1 cellular context compared by ENCODE assay signal in the genomic region with DNA sequence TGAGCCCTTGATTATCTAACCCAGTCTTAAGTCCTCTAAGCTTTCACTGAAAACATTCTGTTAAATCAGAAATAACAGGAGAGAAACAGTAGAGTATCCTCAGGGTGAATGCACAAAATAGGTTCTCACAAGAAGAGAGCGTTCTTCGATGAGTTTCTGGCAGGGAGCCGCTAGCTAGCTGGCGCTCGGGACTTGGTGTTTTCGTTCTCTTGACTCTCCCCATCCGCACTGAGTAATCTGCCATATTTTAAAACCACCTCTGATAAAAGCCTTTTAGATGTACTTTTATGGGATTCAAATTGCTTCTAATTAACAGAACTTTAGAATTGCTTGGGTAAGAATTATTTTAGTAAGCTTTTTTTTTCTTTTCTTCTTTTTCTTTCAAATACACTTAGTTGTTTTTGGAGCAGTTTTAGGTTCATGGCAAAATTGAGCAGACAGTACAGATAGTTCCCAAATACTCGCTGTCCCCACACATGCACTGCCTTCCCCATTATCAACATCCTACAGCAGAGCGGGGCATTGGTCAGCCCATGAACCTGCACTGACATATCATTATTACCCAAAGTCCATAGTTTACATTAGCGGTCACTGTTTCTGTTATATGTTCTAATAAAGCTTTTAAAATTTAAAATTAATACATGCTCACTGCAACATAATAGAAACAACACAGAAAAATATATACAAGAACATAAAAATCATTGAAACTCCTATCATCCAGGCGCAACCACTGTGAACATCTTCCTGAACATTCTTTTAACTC.
TF ChIP-seq lines count a peak whose summit lies in the region.

No MANE protein-coding gene starts in this region.

TF ChIP-seq in HepG2, 621 proteins besides CTCF, POLR2A, EP300 and RAD21:
- TF ChIP-seq, protein P1, sequence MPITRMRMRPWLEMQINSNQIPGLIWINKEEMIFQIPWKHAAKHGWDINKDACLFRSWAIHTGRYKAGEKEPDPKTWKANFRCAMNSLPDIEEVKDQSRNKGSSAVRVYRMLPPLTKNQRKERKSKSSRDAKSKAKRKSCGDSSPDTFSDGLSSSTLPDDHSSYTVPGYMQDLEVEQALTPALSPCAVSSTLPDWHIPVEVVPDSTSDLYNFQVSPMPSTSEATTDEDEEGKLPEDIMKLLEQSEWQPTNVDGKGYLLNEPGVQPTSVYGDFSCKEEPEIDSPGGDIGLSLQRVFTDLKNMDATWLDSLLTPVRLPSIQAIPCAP (CRISPR knock-in tag; IDR thresholded peaks at IDR 0.05; ENCODE audit: low read depth): no peak
- TF ChIP-seq ZNF782 (CRISPR knock-in tag; IDR thresholded peaks at IDR 0.05; ENCODE audit: borderline replicate concordance) (no peak), ZNF747 (CRISPR knock-in tag; IDR thresholded peaks at IDR 0.05; ENCODE audit: borderline replicate concordance) (no peak), CBX5 (CRISPR knock-in tag; IDR thresholded peaks at IDR 0.05; ENCODE audit: borderline replicate concordance) (no peak), ZNF432 (CRISPR knock-in tag; IDR thresholded peaks at IDR 0.05; ENCODE audit: borderline replicate concordance) (no peak), NR3C1 (CRISPR knock-in tag; IDR thresholded peaks at IDR 0.05) (no peak), RFX1 (IDR thresholded peaks at IDR 0.05) (no peak), NR2F1 (CRISPR knock-in tag; IDR thresholded peaks at IDR 0.05) (no peak), ZNF460 (CRISPR knock-in tag; IDR thresholded peaks at IDR 0.05; ENCODE audit: borderline replicate concordance) (no peak), HMG20A (CRISPR knock-in tag; IDR thresholded peaks at IDR 0.05; ENCODE audit: borderline replicate concordance) (no peak), U2AF2 (IDR thresholded peaks at IDR 0.05; ENCODE audit: low read depth, low read length) (no peak), THYN1 (CRISPR knock-in tag; IDR thresholded peaks at IDR 0.05; ENCODE audit: borderline replicate concordance, low read depth) (no peak), SIN3A (IDR thresholded peaks at IDR 0.05; ENCODE audit: borderline replicate concordance, low read depth, low read length) (no peak)
- TF ChIP-seq, protein P2, sequence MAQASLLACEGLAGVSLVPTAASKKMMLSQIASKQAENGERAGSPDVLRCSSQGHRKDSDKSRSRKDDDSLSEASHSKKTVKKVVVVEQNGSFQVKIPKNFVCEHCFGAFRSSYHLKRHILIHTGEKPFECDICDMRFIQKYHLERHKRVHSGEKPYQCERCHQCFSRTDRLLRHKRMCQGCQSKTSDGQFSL (CRISPR knock-in tag; IDR thresholded peaks at IDR 0.05): no peak
- TF ChIP-seq, protein P3, sequence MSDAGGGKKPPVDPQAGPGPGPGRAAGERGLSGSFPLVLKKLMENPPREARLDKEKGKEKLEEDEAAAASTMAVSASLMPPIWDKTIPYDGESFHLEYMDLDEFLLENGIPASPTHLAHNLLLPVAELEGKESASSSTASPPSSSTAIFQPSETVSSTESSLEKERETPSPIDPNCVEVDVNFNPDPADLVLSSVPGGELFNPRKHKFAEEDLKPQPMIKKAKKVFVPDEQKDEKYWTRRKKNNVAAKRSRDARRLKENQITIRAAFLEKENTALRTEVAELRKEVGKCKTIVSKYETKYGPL (CRISPR knock-in tag; IDR thresholded peaks at IDR 0.05): no peak
- TF ChIP-seq, protein P4, sequence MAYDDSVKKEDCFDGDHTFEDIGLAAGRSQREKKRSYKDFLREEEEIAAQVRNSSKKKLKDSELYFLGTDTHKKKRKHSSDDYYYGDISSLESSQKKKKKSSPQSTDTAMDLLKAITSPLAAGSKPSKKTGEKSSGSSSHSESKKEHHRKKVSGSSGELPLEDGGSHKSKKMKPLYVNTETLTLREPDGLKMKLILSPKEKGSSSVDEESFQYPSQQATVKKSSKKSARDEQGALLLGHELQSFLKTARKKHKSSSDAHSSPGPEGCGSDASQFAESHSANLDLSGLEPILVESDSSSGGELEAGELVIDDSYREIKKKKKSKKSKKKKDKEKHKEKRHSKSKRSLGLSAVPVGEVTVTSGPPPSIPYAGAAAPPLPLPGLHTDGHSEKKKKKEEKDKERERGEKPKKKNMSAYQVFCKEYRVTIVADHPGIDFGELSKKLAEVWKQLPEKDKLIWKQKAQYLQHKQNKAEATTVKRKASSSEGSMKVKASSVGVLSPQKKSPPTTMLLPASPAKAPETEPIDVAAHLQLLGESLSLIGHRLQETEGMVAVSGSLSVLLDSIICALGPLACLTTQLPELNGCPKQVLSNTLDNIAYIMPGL (CRISPR knock-in tag; IDR thresholded peaks at IDR 0.05; ENCODE audit: borderline replicate concordance in 1 of 2, low read depth in 1 of 2): no peak
